In the genomic region with DNA sequence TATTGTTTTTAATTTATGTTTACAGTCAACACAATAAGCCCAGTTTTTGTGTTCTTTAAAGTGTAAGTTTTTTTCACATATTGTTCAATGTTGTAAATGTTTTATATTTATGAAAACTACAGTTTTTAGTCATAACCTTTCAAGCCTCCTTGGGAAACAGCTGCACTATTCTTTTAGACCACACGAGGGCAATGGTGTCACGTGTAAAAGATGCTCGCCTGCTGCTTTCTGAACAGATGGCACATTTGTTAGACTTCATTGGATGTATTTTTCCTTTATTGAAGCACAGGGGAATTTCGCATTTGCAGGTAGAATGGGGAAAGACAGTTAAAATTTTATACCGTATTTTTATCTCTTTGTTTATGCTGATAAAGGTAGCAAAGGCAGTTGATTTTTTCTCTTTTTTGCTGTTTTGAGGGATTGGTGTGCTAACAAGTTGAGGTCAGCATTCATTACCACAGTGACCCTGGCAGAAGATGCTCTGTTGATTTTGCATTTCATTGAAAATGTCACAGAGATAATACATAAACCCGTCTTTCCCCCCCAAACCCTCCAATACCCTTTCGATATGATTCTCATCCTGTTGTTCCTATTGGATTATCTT, we compare ENCODE assay signal across 8 cellular contexts. TPM values are rescaled to one million over a fixed set of nuclear protein-coding genes. Genes with fewer than 3 reads are reported as not detected.
DNase-seq lines count a peak whose midpoint lies in the region; ATAC-seq, FAIRE-seq and TF ChIP-seq lines count a peak whose summit lies in the region.

No MANE protein-coding gene starts in this region.

- peaks cover 8% of the 10 kb centered on the region for H3K4me1 Mint-ChIP-seq in Caco-2 (ENCODE audit: low read depth, unreplicated experiment)

- H3K36me3 ChIP-seq in Caco-2 (ENCODE audit: control insufficient read depth, insufficient read depth, low read length) (no peaks in the 10 kb centered on the region), K562 (ENCODE audit: control insufficient read depth, insufficient read depth, low read length) (no peaks in the 10 kb centered on the region)

- peaks cover 2% of the 10 kb centered on the region; the same call in 1 of the 2 replicates for H3K27me3 ChIP-seq in Caco-2 (replicated peaks; ENCODE audit: control insufficient read depth, insufficient read depth, low read length)
- H3K27me3 ChIP-seq in K562 (ENCODE audit: control insufficient read depth in 2 of 2, insufficient read depth in 2 of 2, low read length in 2 of 2) = peaks cover 8 to 10% of the 10 kb centered on the region in 2 experiments; a peak in 4 of 5 replicates

- no peak for TF ChIP-seq EP300 in K562 (IDR thresholded peaks at IDR 0.05; ENCODE audit: low read length)

- no peak overlapping the region for H3K9ac ChIP-seq in K562 (ENCODE audit: insufficient read depth in 1 of 2, low read depth in 2 of 2, low read length in 2 of 2)

- H3K9me3 ChIP-seq in Caco-2 (no peaks in the 10 kb centered on the region), K562 (replicated peaks; ENCODE audit: control insufficient read depth, insufficient read depth, low read depth, low read length) (no peaks in the 10 kb centered on the region)

- H3K36me3 Mint-ChIP-seq in Caco-2 (ENCODE audit: insufficient read depth, unreplicated experiment) = no peaks in the 10 kb centered on the region

- in situ Hi-C loops in K562 (cut with MboI) = loop anchor here (10.0 to 25.0 kb wide), 2 partner anchors 920 to 1648 kb away; no protein-coding TSS in a partner anchor

- no peak overlapping the region for H2AFZ ChIP-seq in K562 (ENCODE audit: low read depth, low read length)

- H4K20me1 ChIP-seq in K562 (replicated peaks; ENCODE audit: control insufficient read depth, insufficient read depth, low read length) = no peaks in the 10 kb centered on the region

- TF ChIP-seq CTCF in Caco-2 (IDR thresholded peaks at IDR 0.05; ENCODE audit: insufficient read depth in 1 of 2, low read depth in 1 of 2, low read length in 1 of 2, severe bottlenecking in 1 of 2, unreplicated experiment in 1 of 2) (peak; percentile 82 to 85), GM20000 (IDR thresholded peaks at IDR 0.05; ENCODE audit: extremely low read depth, missing control alignments) (peak; percentile 70), K562 (IDR thresholded peaks at IDR 0.05 in 2 of 3, conservative IDR thresholded peaks at IDR 0.05 in 1 of 3; ENCODE audit: insufficient read depth in 2 of 3, low read depth in 1 of 3, low read length in 3 of 3) (peak; percentile 65 to 86 (median 76))

- BruUV-seq in Caco-2 (replicated peaks; lab: Mats Ljungman, UMichigan) (no TSS peak), K562 (replicated peaks; lab: Mats Ljungman, UMichigan) (no TSS peak)

- peak; percentile 81 for ATAC-seq in K562
- ATAC-seq in GM19463 (IDR thresholded peaks at IDR 0.05; ENCODE audit: unreplicated experiment) = no peak

- H3K9me3 Mint-ChIP-seq in Caco-2 (ENCODE audit: unreplicated experiment) = no peaks in the 10 kb centered on the region

- H3K4me1 ChIP-seq in Caco-2 (0 out of 2 replicates have a peak, but pooled peaks cover 3% of the 10 kb centered on the region), K562 (replicated peaks in 1 of 2; ENCODE audit: control insufficient read depth in 2 of 2, insufficient read depth in 2 of 2, low read length in 2 of 2) (peaks cover 0 to 3% of the 10 kb centered on the region in 2 experiments; a peak in 1 of 5 replicates)

- no peaks in the 10 kb centered on the region for H3K9me1 ChIP-seq in K562 (ENCODE audit: control insufficient read depth, insufficient read depth, low read length)

- peak; percentile 48 to 69 for DNase-seq in Caco-2
- peak; percentile 48 for DNase-seq in GM20000 (ENCODE audit: low spot score)
- DNase-seq in LHCN-M2 (ENCODE audit: low read depth) = peak; percentile 57
- DNase-seq in T1000 (lab: John Stamatoyannopoulos, UW) = peak; percentile 21
- peak; percentile 39 to 67 (median 65) for DNase-seq in K562 (ENCODE audit: extremely low read depth in 1 of 4, low spot score in 3 of 4)
- peak; percentile 44 for DNase-seq in iPS-NIHi11 (ENCODE audit: low spot score)
- peak; percentile 20 to 49 for DNase-seq in stimulated activated CD4-positive, alpha-beta T cell treated with anti-CD3 and anti-CD28 coated beads, Interleukin-1b, Interleukin-23, amount 100 ng/mL, for 1 hour (ENCODE audit: low read depth in 2 of 2)

- no peak overlapping the region for H3K27ac Mint-ChIP-seq in Caco-2 (ENCODE audit: unreplicated experiment)

- H3K79me2 ChIP-seq in K562 (ENCODE audit: control insufficient read depth, insufficient read depth, low read length) = no peaks in the 10 kb centered on the region

- CTCF ChIA-PET in Caco-2 (lab: Charles Lee) (interaction anchor here (0.6 to 1.0 kb wide), 4 partner anchors 104 to 990 kb away, joined by 3 to 6 read pairs (median 4); a partner anchor contains a TSS), K562 (lab: Yijun Ruan, JAX; ENCODE audit: low intra/inter-chr PET ratio) (interaction anchor here (0.6 to 0.8 kb wide), 2 partner anchors 132 to 1644 kb away, joined by 3 to 4 read pairs; no protein-coding TSS in a partner anchor)

- no peak for TF ChIP-seq POLR2A in K562 (conservative IDR thresholded peaks at IDR 0.05)

- no peak overlapping the region for H3K4me2 ChIP-seq in K562 (ENCODE audit: insufficient read depth, low read length)

- 0% methylated on average over 7 of the region's 7 CpGs for WGBS in K562 (ENCODE audit: insufficient coverage, low coverage, missing lambda C conversion rate)

- intact Hi-C loops in Caco-2 (cut with micrococcal nuclease; ENCODE audit: unreplicated experiment) = loop anchor here (1.0 to 10.0 kb wide), 6 partner anchors 132 to 1644 kb away; no protein-coding TSS in a partner anchor
- intact Hi-C loops in K562 (cut with micrococcal nuclease) = loop anchor here (2.0 to 10.0 kb wide), 4 partner anchors 443 to 1890 kb away; no protein-coding TSS in a partner anchor

- H3K4me3 ChIP-seq in Caco-2 (ENCODE audit: low read depth, low read length) = no peak overlapping the region
- no peak overlapping the region for H3K4me3 ChIP-seq in K562

- H3K27ac ChIP-seq in K562 (ENCODE audit: extremely low read depth, low read depth, low read length) = no peak overlapping the region

- H3K4me3 Mint-ChIP-seq in Caco-2 (ENCODE audit: unreplicated experiment) = no peak overlapping the region

- POLR2A ChIA-PET in Caco-2 (lab: Charles Lee) = no interaction called here
- POLR2A ChIA-PET in K562 (lab: Yijun Ruan, JAX) = interaction anchor here (0.7 kb wide), 1 partner anchor 62 kb away, joined by 3 read pairs; no protein-coding TSS in a partner anchor

- peak; percentile 68 to 85 for TF ChIP-seq RAD21 in K562 (CRISPR knock-in tag; conservative IDR thresholded peaks at IDR 0.05 in 1 of 2, IDR thresholded peaks at IDR 0.05 in 1 of 2)

- peaks cover 20% of the 10 kb centered on the region for H3K27me3 Mint-ChIP-seq in Caco-2 (ENCODE audit: insufficient read depth, unreplicated experiment)

- FAIRE-seq in K562 (lab: Jason Lieb, UNC) = peak; percentile 95

TF ChIP-seq in K562, 482 proteins besides CTCF, POLR2A, EP300 and RAD21 (continues in another document):
- no peak for TF ChIP-seq POLR2H (tag; IDR thresholded peaks at IDR 0.05; ENCODE audit: low read depth)
- no peak for TF ChIP-seq POU5F1 (IDR thresholded peaks at IDR 0.05; ENCODE audit: borderline replicate concordance, low read depth, low read length, partially characterized antibody)
- no peak for TF ChIP-seq SAFB2 (IDR thresholded peaks at IDR 0.05; ENCODE audit: borderline replicate concordance, low read depth, low read length, severe bottlenecking)
- TF ChIP-seq HDAC1 (IDR thresholded peaks at IDR 0.05) = no peak
- TF ChIP-seq MAFF (IDR thresholded peaks at IDR 0.05; ENCODE audit: low read length) = peak; percentile 56
- TF ChIP-seq SMC3 (conservative IDR thresholded peaks at IDR 0.05; ENCODE audit: insufficient read depth, low read depth, low read length) = peak; percentile 47; the same call in 1 of the 2 replicates
- TF ChIP-seq, protein P1, sequence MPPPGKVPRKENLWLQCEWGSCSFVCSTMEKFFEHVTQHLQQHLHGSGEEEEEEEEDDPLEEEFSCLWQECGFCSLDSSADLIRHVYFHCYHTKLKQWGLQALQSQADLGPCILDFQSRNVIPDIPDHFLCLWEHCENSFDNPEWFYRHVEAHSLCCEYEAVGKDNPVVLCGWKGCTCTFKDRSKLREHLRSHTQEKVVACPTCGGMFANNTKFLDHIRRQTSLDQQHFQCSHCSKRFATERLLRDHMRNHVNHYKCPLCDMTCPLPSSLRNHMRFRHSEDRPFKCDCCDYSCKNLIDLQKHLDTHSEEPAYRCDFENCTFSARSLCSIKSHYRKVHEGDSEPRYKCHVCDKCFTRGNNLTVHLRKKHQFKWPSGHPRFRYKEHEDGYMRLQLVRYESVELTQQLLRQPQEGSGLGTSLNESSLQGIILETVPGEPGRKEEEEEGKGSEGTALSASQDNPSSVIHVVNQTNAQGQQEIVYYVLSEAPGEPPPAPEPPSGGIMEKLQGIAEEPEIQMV (tag; conservative IDR thresholded peaks at IDR 0.05; ENCODE audit: low read depth) = no peak
- TF ChIP-seq SRF (CRISPR knock-in tag; IDR thresholded peaks at IDR 0.05) = no peak
- no peak for TF ChIP-seq NFIC (IDR thresholded peaks at IDR 0.05)

RNA-seq across cellular contexts. Expression of a gene that starts 59.0 kb away (rescaled TPM):
- 23.4 and 25.1 TPM in 2 replicates for total RNA-seq in Caco-2 (2022)
- 65.3 and 73.0 TPM in 2 replicates for total RNA-seq in LHCN-M2 (2014; rRNA removed)
- polyA plus RNA-seq in LHCN-M2 (2012) = 42.7 TPM
- 14.7 and 30.8 TPM in 2 replicates for total RNA-seq in K562 (2011; cell fraction: chromatin; rRNA removed; ENCODE audit: low replicate concordance)
- 7.8 and 10.1 TPM in 2 replicates for total RNA-seq in K562 (2011; cell fraction: nucleolus; rRNA removed)
- total RNA-seq in K562 (2011; cell fraction: nucleoplasm; rRNA removed) = 20.1 and 30.2 TPM in 2 replicates
- 32.0 and 37.8 TPM in 2 replicates for total RNA-seq in K562 (2014; rRNA removed)
- total RNA-seq in K562 (2014; rRNA removed; fragmentation: Illumina TruSeq; extraction: Trizol) = 51.0 and 59.0 TPM in 2 replicates
- 34.3 and 39.7 TPM in 2 replicates for total RNA-seq in K562 (2015; rRNA removed; fragmentation: Illumina TruSeq; extraction: Trizol)
- 43.0 and 43.6 TPM in 2 replicates for total RNA-seq in K562 (2021)
- polyA plus RNA-seq in K562 (2011; rRNA removed) = 40.3 and 40.8 TPM in 2 replicates
- polyA plus RNA-seq in K562 (2011; cell fraction: cytosol; rRNA removed) = 11.1 and 19.7 TPM in 2 replicates
- polyA plus RNA-seq in K562 (2011; cell fraction: nucleus; rRNA removed) = 10.6 and 15.7 TPM in 2 replicates
- polyA plus RNA-seq in K562 (2012) = 34.4 and 49.6 TPM in 2 replicates
- polyA plus RNA-seq in K562 (2014; fragmentation: Illumina TruSeq; extraction: Trizol) = 50.5 and 51.9 TPM in 2 replicates
- 10 to 100 TPM; 47.1 to 57.7 TPM for polyA plus RNA-seq in K562 (2014; fragmentation: Nextera tagmentation; extraction: Ambion mirVana)
- 39.0 and 39.2 TPM in 2 replicates for polyA plus RNA-seq in K562 (2014; rRNA removed)
- polyA minus RNA-seq in K562 (2011; rRNA and poly(A)+ RNA removed) = 29.5 and 36.6 TPM in 2 replicates
- polyA minus RNA-seq in K562 (2011; cell fraction: cytosol; rRNA and poly(A)+ RNA removed) = 13.2 and 14.2 TPM in 2 replicates
- polyA minus RNA-seq in K562 (2011; cell fraction: nucleus; rRNA and poly(A)+ RNA removed) = 7.1 and 12.0 TPM in 2 replicates
